ENCODE assay signal across 9 cellular contexts in the genomic region with DNA sequence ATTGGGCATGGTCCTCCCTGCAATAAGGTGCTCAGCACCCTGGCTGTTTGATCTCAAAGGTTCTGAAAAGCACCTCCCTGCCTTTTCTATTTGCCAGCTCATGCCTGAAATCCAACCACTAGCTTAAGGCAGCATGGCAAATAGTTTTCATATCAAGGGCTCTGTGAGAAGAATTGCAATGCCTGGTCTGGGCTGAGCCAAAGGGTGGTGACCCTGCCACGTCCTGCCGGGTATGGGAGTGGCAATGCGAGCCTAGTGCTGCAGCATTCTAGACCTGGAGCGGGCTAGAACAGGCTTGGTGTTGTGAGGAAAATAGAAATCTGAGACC. TPM values are rescaled to one million over a fixed set of nuclear protein-coding genes. Genes with fewer than 3 reads are reported as not detected.
DNase-seq lines count a peak whose midpoint lies in the region; ATAC-seq and TF ChIP-seq lines count a peak whose summit lies in the region.
"Had no signal": no experiment of that assay in that cellular context is flagged by ENCODE, and none has a peak within 500 bp of the region (broad histone marks: within the 10 kb centered on the region; RNA-seq: fewer than 3 reads in every experiment).

No MANE protein-coding gene starts in this region.

- no peak overlapping the region for H3K4me3 Mint-ChIP-seq in chondrocyte (ENCODE audit: unreplicated experiment)
- H3K4me3 Mint-ChIP-seq: T-helper 2 cell treated with Interferon-gamma antibody and Interleukin-4, amounts not matched to agents 5 μg/mL and 100 μg/mL, for 36 hours had no signal

- DNase-seq in MG63, result peak; percentile 24
- no peak for DNase-seq in chondrocyte (ENCODE audit: low spot score)
- peak; percentile 77 to 82 (median 80) for DNase-seq in right lobe of liver
- peak; percentile 91 to 92 for DNase-seq in thyroid gland
- DNase-seq in NCI-H1930 (lab: John Stamatoyannopoulos, UW), result no peak
- no peak for DNase-seq in SHP77 (lab: John Stamatoyannopoulos, UW)
- DNase-seq: NCI-H2227 treated with DMSO at 0.1 percent for 48 hours had no signal

- no peaks in the 10 kb centered on the region for H3K36me3 ChIP-seq in MG63
- H3K36me3 ChIP-seq in right lobe of liver, result no peaks in the 10 kb centered on the region
- no peaks in the 10 kb centered on the region for H3K36me3 ChIP-seq in thyroid gland

- H3K4me3 ChIP-seq in MG63 (no peak overlapping the region), right lobe of liver (no peak overlapping the region), thyroid gland (replicated peaks in 1 of 3) (no peak overlapping the region)

- 17% methylated on average over 4 of the region's 4 CpGs for WGBS in right lobe of liver (ENCODE audit: insufficient coverage, low coverage, low lambda C conversion rate, missing lambda C conversion rate)
- WGBS in thyroid gland, 2 donors, result 30 to 48% methylated on average over 4 of the region's 4 CpGs

- peaks cover 44% of the 10 kb centered on the region for H3K4me1 Mint-ChIP-seq in chondrocyte (ENCODE audit: low read depth)

- H3K4me1 ChIP-seq in right lobe of liver (peaks cover 0 to 24% (median 15%) of the 10 kb centered on the region in 4 donors), thyroid gland (peaks cover 43 to 72% of the 10 kb centered on the region in 2 donors)

- H3K27ac ChIP-seq in right lobe of liver (peak overlapping the region in 2 of 3 donors; percentile 36 to 53), thyroid gland (peak overlapping the region; percentile 97 to 99 (median 97))

- no peaks in the 10 kb centered on the region for H3K36me3 Mint-ChIP-seq in chondrocyte (ENCODE audit: low read depth)

- H3K27me3 Mint-ChIP-seq in chondrocyte (ENCODE audit: low read depth), result no peaks in the 10 kb centered on the region

- TF ChIP-seq CTCF in chondrocyte (IDR thresholded peaks at IDR 0.05) (no peak), right lobe of liver (IDR thresholded peaks at IDR 0.05) (no peak), thyroid gland (IDR thresholded peaks at IDR 0.05) (no peak)

- peak overlapping the region; percentile 85 for H3K27ac Mint-ChIP-seq in chondrocyte (ENCODE audit: unreplicated experiment)

- H3K9me3 ChIP-seq in MG63, result no peaks in the 10 kb centered on the region
- H3K9me3 ChIP-seq in right lobe of liver, result no peaks in the 10 kb centered on the region
- no peaks in the 10 kb centered on the region for H3K9me3 ChIP-seq in thyroid gland

- no peaks in the 10 kb centered on the region for H3K27me3 ChIP-seq in MG63
- H3K27me3 ChIP-seq in right lobe of liver, result no peaks in the 10 kb centered on the region
- H3K27me3 ChIP-seq in thyroid gland, result no peaks in the 10 kb centered on the region

- TF ChIP-seq POLR2A in right lobe of liver (IDR thresholded peaks at IDR 0.05) (peak; percentile 47), thyroid gland (IDR thresholded peaks at IDR 0.05) (peak in 1 of 2 donors; percentile 93)

- intact Hi-C loops in right lobe of liver (cut with DNase I) (no loop called here), thyroid gland (cut with DNase I) (no loop called here)

- H3K9me3 Mint-ChIP-seq in chondrocyte (ENCODE audit: low read depth), result no peaks in the 10 kb centered on the region
- H3K9me3 Mint-ChIP-seq: T-helper 2 cell treated with Interferon-gamma antibody and Interleukin-4, amounts not matched to agents 5 μg/mL and 100 μg/mL, for 36 hours had no signal

- ATAC-seq in right lobe of liver (peak; percentile 78 to 83 (median 82)), GM18498 (IDR thresholded peaks at IDR 0.05; ENCODE audit: unreplicated experiment) (no peak)

RNA-seq across cellular contexts. Expression of a gene that starts 2.3 kb away (rescaled TPM):
- total RNA-seq in MG63 (2014; rRNA removed; shearing (Covaris generic); ENCODE audit: low replicate concordance), result 0.07 and 0.66 TPM in 2 replicates
- total RNA-seq in chondrocyte, result 0.87 to 2.6 TPM (median 1.9 TPM) in 3 replicates
- total RNA-seq in right lobe of liver, result 1 to 10 TPM; 2.1 to 9.5 (median 6.0) TPM
- 100 to 1,000 TPM; 229 to 449 (median 336) TPM for total RNA-seq in thyroid gland

RNA-seq across cellular contexts. Expression of a gene that starts 6.3 kb away (rescaled TPM):
- 35.0 and 61.5 TPM in 2 replicates for total RNA-seq in MG63 (2014; rRNA removed; shearing (Covaris generic); ENCODE audit: low replicate concordance)
- total RNA-seq in chondrocyte (11.8 to 46.5 TPM (median 41.1 TPM) in 3 replicates), right lobe of liver (100 to 1,000 TPM in 3 of 6 experiments, 10 to 100 TPM in 3; 83.8 to 235 (median 103) TPM), thyroid gland (100 to 1,000 TPM; 152 to 215 (median 178) TPM)

RNA-seq across cellular contexts. Expression of a gene that starts 35.8 kb away (rescaled TPM):
- total RNA-seq in MG63 (2014; rRNA removed; shearing (Covaris generic); ENCODE audit: low replicate concordance), result 181 and 208 TPM in 2 replicates
- total RNA-seq in chondrocyte (88.5 to 128 TPM (median 127 TPM) in 3 replicates), right lobe of liver (100 to 1,000 TPM in 4 of 6 experiments, 10 to 100 TPM in 2; 70.6 to 199 (median 117) TPM), thyroid gland (100 to 1,000 TPM; 131 to 185 (median 150) TPM)

Comparison
In these comparisons a context has a peak if more than half of its experiments do, and no peak if none do; other contexts are left out.
1. DNase-seq: peak in MG63 (single experiment), right lobe of liver (3 of 3) and thyroid gland (2 of 2); none in chondrocyte (single experiment), NCI-H1930 (0 of 2) and SHP77 (0 of 2).
2. RNA of a gene that starts 2.3 kb away (total RNA-seq): 229 to 449 TPM in thyroid gland; 2.1 to 9.5 TPM in right lobe of liver, 0.87 to 2.6 TPM in chondrocyte and 0.07 to 0.66 TPM in MG63; every median in the first group is over 10 times any median in the second.